1 cellular context compared by ENCODE assay signal in genomic region chr4:140735779-140736391, GRCh38.
TF ChIP-seq lines count a peak whose summit lies in the region.

No MANE protein-coding gene starts in this region.

TF ChIP-seq in HepG2, 621 proteins besides CTCF, POLR2A, EP300 and RAD21 (continued from another document):
- TF ChIP-seq TAF1 (CRISPR knock-in tag; IDR thresholded peaks at IDR 0.05), result no peak
- no peak for TF ChIP-seq KDM5B (CRISPR knock-in tag; IDR thresholded peaks at IDR 0.05; ENCODE audit: borderline replicate concordance)
